Comparison of ENCODE assay signal across 2 cellular contexts in genomic region chr19:46402725-46403124, GRCh38.
TF ChIP-seq lines count a peak whose summit lies in the region.

No MANE protein-coding gene starts in this region.

TF ChIP-seq in SK-N-SH treated with all-trans-retinoic acid at 6 μM for 48 hours, 23 proteins besides CTCF, POLR2A, EP300 and RAD21 (continued from another document):
- TF ChIP-seq, protein P1, sequence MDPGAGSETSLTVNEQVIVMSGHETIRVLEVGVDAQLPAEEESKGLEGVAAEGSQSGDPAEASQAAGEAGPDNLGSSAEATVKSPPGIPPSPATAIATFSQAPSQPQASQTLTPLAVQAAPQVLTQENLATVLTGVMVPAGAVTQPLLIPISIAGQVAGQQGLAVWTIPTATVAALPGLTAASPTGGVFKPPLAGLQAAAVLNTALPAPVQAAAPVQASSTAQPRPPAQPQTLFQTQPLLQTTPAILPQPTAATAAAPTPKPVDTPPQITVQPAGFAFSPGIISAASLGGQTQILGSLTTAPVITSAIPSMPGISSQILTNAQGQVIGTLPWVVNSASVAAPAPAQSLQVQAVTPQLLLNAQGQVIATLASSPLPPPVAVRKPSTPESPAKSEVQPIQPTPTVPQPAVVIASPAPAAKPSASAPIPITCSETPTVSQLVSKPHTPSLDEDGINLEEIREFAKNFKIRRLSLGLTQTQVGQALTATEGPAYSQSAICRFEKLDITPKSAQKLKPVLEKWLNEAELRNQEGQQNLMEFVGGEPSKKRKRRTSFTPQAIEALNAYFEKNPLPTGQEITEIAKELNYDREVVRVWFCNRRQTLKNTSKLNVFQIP (CRISPR knock-in tag; IDR thresholded peaks at IDR 0.05; ENCODE audit: borderline replicate concordance, low read depth), result no peak
- TF ChIP-seq PPARA (CRISPR knock-in tag; IDR thresholded peaks at IDR 0.05; ENCODE audit: borderline replicate concordance) (no peak), SNAI2 (CRISPR knock-in tag; IDR thresholded peaks at IDR 0.05) (no peak), ZNF70 (CRISPR knock-in tag; IDR thresholded peaks at IDR 0.05) (no peak), CSRNP3 (CRISPR knock-in tag; IDR thresholded peaks at IDR 0.05) (no peak), RARB (CRISPR knock-in tag; IDR thresholded peaks at IDR 0.05) (no peak), ISL1 (CRISPR knock-in tag; IDR thresholded peaks at IDR 0.05) (no peak)

TF ChIP-seq in SK-N-SH, 30 proteins besides CTCF, POLR2A, EP300 and RAD21 (continued from another document):
- no peak for TF ChIP-seq ZBTB33 (IDR thresholded peaks at IDR 0.05; ENCODE audit: borderline replicate concordance, low read depth)
- TF ChIP-seq USF1 (IDR thresholded peaks at IDR 0.05; ENCODE audit: borderline replicate concordance, low read depth), result no peak
- no peak for TF ChIP-seq EZH2phosphoT487 (IDR thresholded peaks at IDR 0.05; ENCODE audit: borderline replicate concordance, low read depth)
- TF ChIP-seq JUND (IDR thresholded peaks at IDR 0.05), result no peak
- no peak for TF ChIP-seq YY1 (IDR thresholded peaks at IDR 0.05; ENCODE audit: low read depth)
- no peak for TF ChIP-seq GABPA (IDR thresholded peaks at IDR 0.05; ENCODE audit: low read depth)
- no peak for TF ChIP-seq ELF1 (IDR thresholded peaks at IDR 0.05)
- TF ChIP-seq FOSL2 (IDR thresholded peaks at IDR 0.05; ENCODE audit: borderline replicate concordance, low read depth), result no peak
- TF ChIP-seq SIN3A (IDR thresholded peaks at IDR 0.05; ENCODE audit: borderline replicate concordance, low read depth, low read length), result no peak
- TF ChIP-seq, protein P2, sequence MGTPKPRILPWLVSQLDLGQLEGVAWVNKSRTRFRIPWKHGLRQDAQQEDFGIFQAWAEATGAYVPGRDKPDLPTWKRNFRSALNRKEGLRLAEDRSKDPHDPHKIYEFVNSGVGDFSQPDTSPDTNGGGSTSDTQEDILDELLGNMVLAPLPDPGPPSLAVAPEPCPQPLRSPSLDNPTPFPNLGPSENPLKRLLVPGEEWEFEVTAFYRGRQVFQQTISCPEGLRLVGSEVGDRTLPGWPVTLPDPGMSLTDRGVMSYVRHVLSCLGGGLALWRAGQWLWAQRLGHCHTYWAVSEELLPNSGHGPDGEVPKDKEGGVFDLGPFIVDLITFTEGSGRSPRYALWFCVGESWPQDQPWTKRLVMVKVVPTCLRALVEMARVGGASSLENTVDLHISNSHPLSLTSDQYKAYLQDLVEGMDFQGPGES (IDR thresholded peaks at IDR 0.05; ENCODE audit: low read depth, low read length), result no peak
- TF ChIP-seq CHD2 (IDR thresholded peaks at IDR 0.05; ENCODE audit: low read length, partially characterized antibody), result no peak
- no peak for TF ChIP-seq SMC3 (IDR thresholded peaks at IDR 0.05; ENCODE audit: low read depth, low read length)
